In genomic region chr3:10942806-10943205, GRCh38 we compare ENCODE assay signal across 23 cellular contexts. TPM values are rescaled to one million over a fixed set of nuclear protein-coding genes. Genes with fewer than 3 reads are reported as not detected.
"Had no signal": no experiment of that assay in that cellular context is flagged by ENCODE, and none has a peak within 500 bp of the region (broad histone marks: within the 10 kb centered on the region; RNA-seq: fewer than 3 reads in every experiment).

No MANE protein-coding gene starts in this region.

- H3K9ac ChIP-seq: neural progenitor cell had no signal

- ATAC-seq: heart right ventricle; natural killer cell; psoas muscle; right lobe of liver; stimulated activated naive B cell treated with anti-CD40 and anti-IgM and Interleukin-4, amounts not matched to agents 10 μg/mL and 1 μg/mL and 100 μg/mL, for 72 hours; stimulated activated naive CD8-positive, alpha-beta T cell treated with anti-CD3 and anti-CD28 coated beads, Interleukin-15, Interleukin-2, amounts not matched to agents 100 U/mL and 50 U/mL, for 24 hours had no signal

- H3K27ac ChIP-seq: heart right ventricle, hepatocyte, left ventricle myocardium inferior, neural progenitor cell, ovary, psoas muscle, right lobe of liver, stomach, testis, thyroid gland, transverse colon, upper lobe of left lung had no signal

- H3K4me3 Mint-ChIP-seq: mesothelial cell of epicardium; naive B cell; natural killer cell; nephron progenitor cell; neural progenitor cell; stimulated activated naive B cell treated with anti-CD40 and anti-IgM and Interleukin-4, amounts not matched to agents 10 μg/mL and 1 μg/mL and 100 μg/mL, for 72 hours had no signal

- H3K9me3 Mint-ChIP-seq: mesothelial cell of epicardium, natural killer cell had no signal

- H3K4me1 ChIP-seq: heart right ventricle, left ventricle myocardium inferior, neural progenitor cell, psoas muscle, right lobe of liver, stomach, testis, thyroid gland, transverse colon, upper lobe of left lung had no signal

- H3K4me3 ChIP-seq: heart right ventricle, hepatocyte, left ventricle myocardium inferior, lung, neural progenitor cell, ovary, psoas muscle, right lobe of liver, smooth muscle cell, stomach, testis, thyroid gland, transverse colon, upper lobe of left lung had no signal

- DNase-seq: heart right ventricle; islet precursor cell; left ventricle myocardium inferior; naive B cell; natural killer cell; nephron progenitor cell; psoas muscle; stimulated activated CD4-positive, alpha-beta T cell treated with anti-CD3 and anti-CD28 coated beads, Interleukin-12 subunit alpha, Interleukin-12 subunit beta, amount 100 ng/mL, for 4 hours; stimulated activated naive B cell treated with anti-CD40 and anti-IgM and Interleukin-4, amounts not matched to agents 10 μg/mL and 1 μg/mL and 100 μg/mL, for 72 hours; stomach; testis; thyroid gland; transverse colon; upper lobe of left lung had no signal

- H3K36me3 Mint-ChIP-seq: mesothelial cell of epicardium; naive B cell; natural killer cell; neural progenitor cell; stimulated activated naive B cell treated with anti-CD40 and anti-IgM and Interleukin-4, amounts not matched to agents 10 μg/mL and 1 μg/mL and 100 μg/mL, for 72 hours had no signal

- H3K9me3 ChIP-seq: ovary, psoas muscle, right lobe of liver, testis, thyroid gland, transverse colon had no signal

- H3K36me3 ChIP-seq: heart right ventricle, left ventricle myocardium inferior, neural progenitor cell, ovary, right lobe of liver, stomach, thyroid gland, transverse colon, upper lobe of left lung had no signal

- H2AFZ ChIP-seq: hepatocyte, neural progenitor cell had no signal

- H3K27me3 ChIP-seq: neural progenitor cell, ovary, right lobe of liver, testis, thyroid gland, upper lobe of left lung had no signal

- H3K27ac Mint-ChIP-seq: mesothelial cell of epicardium; naive B cell; natural killer cell; nephron progenitor cell; neural progenitor cell; stimulated activated naive B cell treated with anti-CD40 and anti-IgM and Interleukin-4, amounts not matched to agents 10 μg/mL and 1 μg/mL and 100 μg/mL, for 72 hours had no signal

- H3K4me1 Mint-ChIP-seq: mesothelial cell of epicardium; naive B cell; natural killer cell; nephron progenitor cell; stimulated activated naive B cell treated with anti-CD40 and anti-IgM and Interleukin-4, amounts not matched to agents 10 μg/mL and 1 μg/mL and 100 μg/mL, for 72 hours had no signal

- H3K4me2 ChIP-seq: hepatocyte, neural progenitor cell, smooth muscle cell had no signal

RNA-seq across cellular contexts. Expression of gene SLC6A1, which starts 49.7 kb away (rescaled TPM):
- total RNA-seq: kidney epithelial cell, mesothelial cell of epicardium, natural killer cell had no signal
